24 cellular contexts compared by ENCODE assay signal in the genomic region with DNA sequence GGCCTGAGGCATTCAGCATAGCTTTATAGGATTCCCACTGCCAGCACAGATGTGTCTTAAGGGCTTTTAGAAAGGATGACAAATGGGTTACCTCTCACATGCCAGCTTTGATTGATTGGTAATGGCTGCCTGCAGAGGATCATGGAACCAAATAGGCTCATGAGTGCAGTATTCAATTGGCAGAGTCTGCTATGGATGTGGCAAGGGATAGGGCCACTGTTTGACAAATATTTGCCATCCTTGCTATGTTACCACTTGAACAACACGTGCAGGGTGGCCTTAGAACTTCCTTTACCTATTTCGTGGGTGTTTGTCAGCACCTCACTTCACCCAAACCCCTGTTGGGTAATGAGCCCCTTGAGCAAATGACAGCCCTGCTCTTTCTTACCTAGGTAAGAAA.
DNase-seq lines count a peak whose midpoint lies in the region; ATAC-seq, FAIRE-seq and TF ChIP-seq lines count a peak whose summit lies in the region.
"Had no signal": no experiment of that assay in that cellular context is flagged by ENCODE, and none has a peak within 500 bp of the region (broad histone marks: within the 10 kb centered on the region; RNA-seq: fewer than 3 reads in every experiment).

No MANE protein-coding gene starts in this region.

- peaks cover 0 to 3% (median 0%) of the 10 kb centered on the region in 11 experiments; a peak in 1 of 22 replicates for H3K27me3 ChIP-seq in BLaER1 treated with 17β-estradiol and CSF1 and Interleukin-3, amounts not matched to agents 10 nM and 100 nM
- H3K27me3 ChIP-seq in bronchial epithelial cell (ENCODE audit: control insufficient read depth, insufficient read depth, low read length) = peaks cover 8% of the 10 kb centered on the region
- no peaks in the 10 kb centered on the region for H3K27me3 ChIP-seq in right lobe of liver
- H3K27me3 ChIP-seq in CD8-positive, alpha-beta memory T cell (ENCODE audit: insufficient read depth, low read length, poor library complexity, severe bottlenecking) = no peaks in the 10 kb centered on the region
- H3K27me3 ChIP-seq: SJCRH30 had no signal

- H3K4me3 Mint-ChIP-seq in CD8-positive, alpha-beta memory T cell = no peak overlapping the region
- H3K4me3 Mint-ChIP-seq: CD14-positive monocyte had no signal

- no peak overlapping the region for H3K4me3 ChIP-seq in BLaER1 treated with 17β-estradiol and CSF1 and Interleukin-3, amounts not matched to agents 10 nM and 100 nM
- H3K4me3 ChIP-seq in bronchial epithelial cell (ENCODE audit: low read depth, low read length) (no peak overlapping the region), right lobe of liver (no peak overlapping the region)
- H3K4me3 ChIP-seq in CD8-positive, alpha-beta memory T cell (ENCODE audit: low read length) = no peak overlapping the region
- H3K4me3 ChIP-seq: A549, GM23248, K562, PC-9, SJCRH30 had no signal

- TF ChIP-seq POLR2A in right lobe of liver (IDR thresholded peaks at IDR 0.05) = no peak

- peak overlapping the region in 8 of 11 experiments; percentile 67 to 96 (median 84); a peak in 15 of 22 replicates for H3K4me2 ChIP-seq in BLaER1 treated with 17β-estradiol and CSF1 and Interleukin-3, amounts not matched to agents 10 nM and 100 nM
- H3K4me2 ChIP-seq: A549, PC-9 had no signal

- CTCF ChIA-PET in CD8-positive, alpha-beta memory T cell (lab: Charles Lee) = no interaction called here

- no peaks in the 10 kb centered on the region; a peak in 1 of 22 replicates for H4K20me1 ChIP-seq in BLaER1 treated with 17β-estradiol and CSF1 and Interleukin-3, amounts not matched to agents 10 nM and 100 nM

- ATAC-seq in right lobe of liver = peak; percentile 15 to 79 (median 50)
- ATAC-seq: A549, K562, Right ventricle myocardium inferior, SK-N-SH treated with all-trans-retinoic acid at 6 μM for 48 hours had no signal

- no peaks in the 10 kb centered on the region for H3K4me1 Mint-ChIP-seq in CD8-positive, alpha-beta memory T cell
- H3K4me1 Mint-ChIP-seq: CD14-positive monocyte had no signal

- H3K9ac ChIP-seq in BLaER1 treated with 17β-estradiol and CSF1 and Interleukin-3, amounts not matched to agents 10 nM and 100 nM = no peak overlapping the region
- H3K9ac ChIP-seq: GM23248 had no signal

- intact Hi-C loops in right lobe of liver (cut with DNase I) = no loop called here

- no peaks in the 10 kb centered on the region for H3K9me3 Mint-ChIP-seq in CD8-positive, alpha-beta memory T cell
- H3K9me3 Mint-ChIP-seq: CD14-positive monocyte had no signal

- H3K9me3 ChIP-seq in BLaER1 treated with 17β-estradiol and CSF1 and Interleukin-3, amounts not matched to agents 10 nM and 100 nM (replicated peaks in 1 of 11) = no peaks in the 10 kb centered on the region
- no peaks in the 10 kb centered on the region for H3K9me3 ChIP-seq in right lobe of liver
- no peaks in the 10 kb centered on the region for H3K9me3 ChIP-seq in CD8-positive, alpha-beta memory T cell (ENCODE audit: low read length)
- H3K9me3 ChIP-seq: A549, SJCRH30 had no signal

- 0% methylated on average over 2 of the region's 2 CpGs for WGBS in right lobe of liver (ENCODE audit: insufficient coverage, low coverage, low lambda C conversion rate, missing lambda C conversion rate)

- H3K27me3 Mint-ChIP-seq in CD8-positive, alpha-beta memory T cell = peaks cover 2 to 4% of the 10 kb centered on the region in 2 donors

- POLR2A ChIA-PET in CD8-positive, alpha-beta memory T cell (lab: Charles Lee) = no interaction called here

- peaks cover 34 to 100% (median 98%) of the 10 kb centered on the region in 10 experiments for H3K4me1 ChIP-seq in BLaER1 treated with 17β-estradiol and CSF1 and Interleukin-3, amounts not matched to agents 10 nM and 100 nM
- H3K4me1 ChIP-seq in right lobe of liver = peaks cover 0 to 20% (median 3%) of the 10 kb centered on the region in 4 donors
- H3K4me1 ChIP-seq in CD8-positive, alpha-beta memory T cell (ENCODE audit: insufficient read depth, low read length) = no peaks in the 10 kb centered on the region
- H3K4me1 ChIP-seq: A549 had no signal

- H3K36me3 ChIP-seq in BLaER1 treated with 17β-estradiol and CSF1 and Interleukin-3, amounts not matched to agents 10 nM and 100 nM = no peaks in the 10 kb centered on the region
- no peaks in the 10 kb centered on the region for H3K36me3 ChIP-seq in bronchial epithelial cell (ENCODE audit: control insufficient read depth, insufficient read depth, low read length)
- no peaks in the 10 kb centered on the region for H3K36me3 ChIP-seq in right lobe of liver
- no peaks in the 10 kb centered on the region for H3K36me3 ChIP-seq in CD8-positive, alpha-beta memory T cell (ENCODE audit: insufficient read depth, low read length)
- H3K36me3 ChIP-seq: SJCRH30 had no signal

- peak; percentile 29 for DNase-seq in NCI-H2029 treated with DMSO at 0.1 percent for 48 hours (lab: John Stamatoyannopoulos, UW)
- DNase-seq in bronchial epithelial cell (ENCODE audit: low read depth) = no peak
- no peak for DNase-seq in right lobe of liver
- DNase-seq in epidermal melanocyte (ENCODE audit: insufficient read length, low spot score) = no peak
- no peak for DNase-seq in SKM-1 treated with dmso at 0.1 percent for 144 hours (lab: John Stamatoyannopoulos, UW; ENCODE audit: unreplicated experiment)
- no peak for DNase-seq in CD8-positive, alpha-beta memory T cell
- DNase-seq: AML-193, Calu3, GM23248, H7, Kasumi-1, NCI-H1092 treated with DMSO at 0.1 percent for 48 hours, NCI-H1436 treated with DMSO at 0.1 percent for 48 hours, NCI-H187 treated with DMSO at 0.1 percent for 48 hours, NCI-H526 treated with DMSO at 0.1 percent for 48 hours, PC-9 had no signal

- no peak overlapping the region for H3K27ac ChIP-seq in BLaER1 treated with 17β-estradiol and CSF1 and Interleukin-3, amounts not matched to agents 10 nM and 100 nM
- no peak overlapping the region for H3K27ac ChIP-seq in right lobe of liver
- no peak overlapping the region for H3K27ac ChIP-seq in CD8-positive, alpha-beta memory T cell (ENCODE audit: low read depth, low read length)
- H3K27ac ChIP-seq: A549, GM23248, PC-9, SJCRH30 had no signal

- peak; percentile 98 for FAIRE-seq in bronchial epithelial cell (lab: Jason Lieb, UNC)
- FAIRE-seq: A549, GM18507, K562 had no signal

- no peak overlapping the region for H3K27ac Mint-ChIP-seq in CD8-positive, alpha-beta memory T cell
- H3K27ac Mint-ChIP-seq: CD14-positive monocyte had no signal

- H3K36me3 Mint-ChIP-seq in CD8-positive, alpha-beta memory T cell = no peaks in the 10 kb centered on the region
- H3K36me3 Mint-ChIP-seq: CD14-positive monocyte had no signal

- TF ChIP-seq CTCF in bronchial epithelial cell (IDR thresholded peaks at IDR 0.05; ENCODE audit: insufficient read depth, low read length, severe bottlenecking) (no peak), right lobe of liver (IDR thresholded peaks at IDR 0.05) (no peak)
